ENCODE assay signal across 31 cellular contexts in genomic region chr17:40467281-40467867, GRCh38. TPM values are rescaled to one million over a fixed set of nuclear protein-coding genes. Genes with fewer than 3 reads are reported as not detected.
"Had no signal": no experiment of that assay in that cellular context is flagged by ENCODE, and none has a peak within 500 bp of the region (broad histone marks: within the 10 kb centered on the region; RNA-seq: fewer than 3 reads in every experiment).

No MANE protein-coding gene starts in this region.

- H3K9ac ChIP-seq: parathyroid adenoma had no signal

- FAIRE-seq: keratinocyte had no signal

- H3K4me2 ChIP-seq: smooth muscle cell had no signal

- H3K79me2 ChIP-seq: parathyroid adenoma had no signal

- H3K36me3 Mint-ChIP-seq: mesothelial cell of epicardium; naive B cell; natural killer cell; stimulated activated memory B cell treated with anti-CD40 and anti-IgM and Interleukin-4, amounts not matched to agents 10 μg/mL and 1 μg/mL and 100 μg/mL, for 72 hours had no signal

- H3K27ac Mint-ChIP-seq: mesothelial cell of epicardium; natural killer cell; stimulated activated memory B cell treated with anti-CD40 and anti-IgM and Interleukin-4, amounts not matched to agents 10 μg/mL and 1 μg/mL and 100 μg/mL, for 72 hours had no signal

- H3K4me3 Mint-ChIP-seq: mesothelial cell of epicardium; naive B cell; natural killer cell; stimulated activated memory B cell treated with anti-CD40 and anti-IgM and Interleukin-4, amounts not matched to agents 10 μg/mL and 1 μg/mL and 100 μg/mL, for 72 hours had no signal

- H3K4me3 ChIP-seq: lower lobe of right lung, psoas muscle, right lobe of liver, smooth muscle cell, stomach, testis, thyroid gland, transverse colon, upper lobe of left lung, vagina had no signal

- H2AFZ ChIP-seq: parathyroid adenoma had no signal

- H3K36me3 ChIP-seq: lower lobe of right lung, right lobe of liver, stomach, thyroid gland, transverse colon, upper lobe of left lung, vagina had no signal

- H3K4me1 Mint-ChIP-seq: natural killer cell; stimulated activated memory B cell treated with anti-CD40 and anti-IgM and Interleukin-4, amounts not matched to agents 10 μg/mL and 1 μg/mL and 100 μg/mL, for 72 hours had no signal

- DNase-seq: hippocampal formation; kidney glomerular epithelial cell; left cardiac atrium; lower lobe of right lung; mammary epithelial cell; mesendoderm; naive B cell; natural killer cell; nucleus accumbens; psoas muscle; right lobe of liver; stimulated activated CD4-positive, alpha-beta T cell treated with anti-CD3 and anti-CD28 coated beads, Interleukin-1b, Interleukin-23, amount 100 ng/mL, for 48 hours; stimulated activated CD4-positive, alpha-beta T cell treated with anti-CD3 and anti-CD28 coated beads, Interleukin-2, amount 100 ng/mL, for 48 hours; stimulated activated CD4-positive, alpha-beta T cell treated with anti-CD3 and anti-CD28 coated beads, Interleukin-4, amount 100 ng/mL, for 4 hours; stimulated activated CD8-positive, alpha-beta memory T cell treated with anti-CD3 and anti-CD28 coated beads, Interleukin-4, amount 100 ng/mL, for 48 hours; stimulated activated naive CD8-positive, alpha-beta T cell treated with anti-CD3 and anti-CD28 coated beads, Interleukin-15, Interleukin-2, amounts not matched to agents 100 U/mL and 50 U/mL, for 24 hours; stomach; testis; thyroid gland; transverse colon; upper lobe of left lung had no signal

- H3K4me1 ChIP-seq: parathyroid adenoma, psoas muscle had no signal

- H3K9me3 Mint-ChIP-seq: naive B cell; natural killer cell; stimulated activated memory B cell treated with anti-CD40 and anti-IgM and Interleukin-4, amounts not matched to agents 10 μg/mL and 1 μg/mL and 100 μg/mL, for 72 hours had no signal

- ATAC-seq: left cardiac atrium; left lobe of liver; lower lobe of right lung; natural killer cell; psoas muscle; right lobe of liver; stimulated activated memory B cell treated with anti-CD40 and anti-IgM and Interleukin-4, amounts not matched to agents 10 μg/mL and 1 μg/mL and 100 μg/mL, for 72 hours; stimulated activated naive CD8-positive, alpha-beta T cell treated with anti-CD3 and anti-CD28 coated beads, Interleukin-15, Interleukin-2, amounts not matched to agents 100 U/mL and 50 U/mL, for 24 hours had no signal

- H3K27ac ChIP-seq: lower lobe of right lung, parathyroid adenoma, psoas muscle, right lobe of liver, stomach, testis, thyroid gland, transverse colon, upper lobe of left lung, vagina had no signal

- H3K27me3 ChIP-seq: right lobe of liver, stomach, testis, thyroid gland, transverse colon, upper lobe of left lung, vagina had no signal

- H3K9me3 ChIP-seq: lower lobe of right lung, psoas muscle, right lobe of liver, stomach, testis, thyroid gland, transverse colon, upper lobe of left lung, vagina had no signal

RNA-seq across cellular contexts. Expression of gene TNS4, which starts 34.0 kb away (rescaled TPM):
- total RNA-seq: left cardiac atrium, mesothelial cell of epicardium, right lobe of liver, skeletal muscle tissue had no signal
- polyA plus RNA-seq: liver, neural cell had no signal
